ENCODE assay signal across 16 cellular contexts in genomic region chr2:237431372-237431771, GRCh38. TPM values are rescaled to one million over a fixed set of nuclear protein-coding genes. Genes with fewer than 3 reads are reported as not detected.
DNase-seq lines count a peak whose midpoint lies in the region; ATAC-seq, FAIRE-seq and TF ChIP-seq lines count a peak whose summit lies in the region.
"Had no signal": no experiment of that assay in that cellular context is flagged by ENCODE, and none has a peak within 500 bp of the region (broad histone marks: within the 10 kb centered on the region; RNA-seq: fewer than 3 reads in every experiment).

No MANE protein-coding gene starts in this region.

- FAIRE-seq in keratinocyte (lab: Jason Lieb, UNC) = peak; percentile 71
- FAIRE-seq: GM18507 had no signal

- no peak for DNase-seq in CD4-positive, CD25-positive, alpha-beta regulatory T cell
- no peak for DNase-seq in keratinocyte (ENCODE audit: low read depth, low spot score)
- DNase-seq in middle frontal gyrus (ENCODE audit: extremely low spot score, low spot score) = no peak
- no peak for DNase-seq in DMS 273 (lab: John Stamatoyannopoulos, UW; ENCODE audit: unreplicated experiment)
- DNase-seq: DMS153, gastrocnemius medialis, left colon, NCI-H1092, nucleus accumbens, SJCRH30, stomach had no signal

- H3K27ac ChIP-seq in CD4-positive, CD25-positive, alpha-beta regulatory T cell (ENCODE audit: insufficient read depth, low read length, poor library complexity, severe bottlenecking) = no peak overlapping the region
- H3K27ac ChIP-seq in keratinocyte (ENCODE audit: control insufficient read depth, insufficient read depth, low read length) = peak overlapping the region; percentile 62
- H3K27ac ChIP-seq: gastrocnemius medialis, SJCRH30, stomach had no signal

- H3K9ac ChIP-seq in keratinocyte (ENCODE audit: control insufficient read depth, extremely low read depth, insufficient read depth, low read length) = no peak overlapping the region

- H2AFZ ChIP-seq in keratinocyte (ENCODE audit: control insufficient read depth, low read length) = no peak overlapping the region

- no peaks in the 10 kb centered on the region for H3K9me1 ChIP-seq in keratinocyte (ENCODE audit: control insufficient read depth, extremely low read depth, insufficient read depth, low read length)

- no peak overlapping the region for H3K4me3 ChIP-seq in CD4-positive, CD25-positive, alpha-beta regulatory T cell (ENCODE audit: low read depth, low read length)
- H3K4me3 ChIP-seq in keratinocyte (ENCODE audit: control insufficient read depth in 2 of 3, extremely low read depth in 1 of 3, insufficient read depth in 2 of 3, low read depth in 1 of 3, low read length in 3 of 3) = no peak overlapping the region
- H3K4me3 ChIP-seq: gastrocnemius medialis, SJCRH30, stomach had no signal

- H3K9me3 Mint-ChIP-seq in CD4-positive, CD25-positive, alpha-beta regulatory T cell = no peaks in the 10 kb centered on the region
- H3K9me3 Mint-ChIP-seq in activated naive CD8-positive, alpha-beta T cell (ENCODE audit: low read depth) = peaks cover 4% of the 10 kb centered on the region

- peak overlapping the region; percentile 80 to 95 (median 87) for H3K27ac Mint-ChIP-seq in CD4-positive, CD25-positive, alpha-beta regulatory T cell
- H3K27ac Mint-ChIP-seq in activated naive CD8-positive, alpha-beta T cell = peak overlapping the region; percentile 90

- peaks cover 70% of the 10 kb centered on the region for H3K4me1 ChIP-seq in CD4-positive, CD25-positive, alpha-beta regulatory T cell (ENCODE audit: control insufficient read depth, insufficient read depth, low read length, poor library complexity, severe bottlenecking)
- H3K4me1 ChIP-seq in keratinocyte (ENCODE audit: control insufficient read depth, extremely low read depth, insufficient read depth, low read length) = peaks cover 37% of the 10 kb centered on the region
- H3K4me1 ChIP-seq: SJCRH30 had no signal

- peak overlapping the region; percentile 2 to 87 (median 46) for H3K4me3 Mint-ChIP-seq in CD4-positive, CD25-positive, alpha-beta regulatory T cell
- peak overlapping the region; percentile 87 for H3K4me3 Mint-ChIP-seq in activated naive CD8-positive, alpha-beta T cell

- dilution Hi-C loops in keratinocyte (cut with MboI; ENCODE audit: extremely low pct_ligation_motif_present, low sequenced_read_pairs) = no loop called here

- H3K27me3 ChIP-seq in CD4-positive, CD25-positive, alpha-beta regulatory T cell (ENCODE audit: control insufficient read depth, insufficient read depth, low read length) = no peaks in the 10 kb centered on the region
- H3K27me3 ChIP-seq in keratinocyte (ENCODE audit: control insufficient read depth, extremely low read depth, insufficient read depth, low read length) = no peaks in the 10 kb centered on the region
- H3K27me3 ChIP-seq: gastrocnemius medialis had no signal

- no peaks in the 10 kb centered on the region for H3K79me2 ChIP-seq in keratinocyte (ENCODE audit: control insufficient read depth, insufficient read depth, low read length)

- H3K4me2 ChIP-seq in keratinocyte (ENCODE audit: control insufficient read depth, extremely low read depth, insufficient read depth, low read depth, low read length) = peak overlapping the region; percentile 32

- H3K9me3 ChIP-seq in CD4-positive, CD25-positive, alpha-beta regulatory T cell (ENCODE audit: control insufficient read depth in 2 of 2, low read length in 2 of 2) = no peaks in the 10 kb centered on the region
- no peaks in the 10 kb centered on the region for H3K9me3 ChIP-seq in keratinocyte (ENCODE audit: control insufficient read depth, low read depth, low read length)
- H3K9me3 ChIP-seq: gastrocnemius medialis, SJCRH30, stomach had no signal

- no peaks in the 10 kb centered on the region for H3K27me3 Mint-ChIP-seq in CD4-positive, CD25-positive, alpha-beta regulatory T cell
- no peaks in the 10 kb centered on the region for H3K27me3 Mint-ChIP-seq in activated naive CD8-positive, alpha-beta T cell

- no peaks in the 10 kb centered on the region for H4K20me1 ChIP-seq in keratinocyte (ENCODE audit: control insufficient read depth, extremely low read depth, insufficient read depth, low read length)

- H3K36me3 Mint-ChIP-seq in CD4-positive, CD25-positive, alpha-beta regulatory T cell = peaks cover 5% of the 10 kb centered on the region
- no peaks in the 10 kb centered on the region for H3K36me3 Mint-ChIP-seq in activated naive CD8-positive, alpha-beta T cell

- no peak for TF ChIP-seq CTCF in keratinocyte (optimal IDR thresholded peaks at IDR 0.05 in 1 of 3, IDR thresholded peaks at IDR 0.05 in 1 of 3, conservative IDR thresholded peaks at IDR 0.05 in 1 of 3; ENCODE audit: extremely low read depth in 1 of 3, insufficient read depth in 2 of 3, low read length in 3 of 3)

- no peaks in the 10 kb centered on the region for H3K36me3 ChIP-seq in CD4-positive, CD25-positive, alpha-beta regulatory T cell (ENCODE audit: control insufficient read depth, insufficient read depth, low read length)
- no peaks in the 10 kb centered on the region for H3K36me3 ChIP-seq in keratinocyte (ENCODE audit: control insufficient read depth in 2 of 2, extremely low read depth in 1 of 2, insufficient read depth in 2 of 2, low read length in 2 of 2)
- H3K36me3 ChIP-seq: gastrocnemius medialis, SJCRH30, stomach had no signal

- no peak for ATAC-seq in CD4-positive, CD25-positive, alpha-beta regulatory T cell (ENCODE audit: low read depth in 2 of 2)
- ATAC-seq in GM19351 (IDR thresholded peaks at IDR 0.05; ENCODE audit: unreplicated experiment) (peak; percentile 36), HG02588 (IDR thresholded peaks at IDR 0.05; ENCODE audit: unreplicated experiment) (no peak), HG03521 (IDR thresholded peaks at IDR 0.05; ENCODE audit: unreplicated experiment) (no peak)
- ATAC-seq: gastrocnemius medialis, left colon had no signal

- H3K4me1 Mint-ChIP-seq in CD4-positive, CD25-positive, alpha-beta regulatory T cell = peaks cover 29 to 92% (median 74%) of the 10 kb centered on the region in 4 donors
- peaks cover 97% of the 10 kb centered on the region for H3K4me1 Mint-ChIP-seq in activated naive CD8-positive, alpha-beta T cell (ENCODE audit: low read depth)

RNA-seq across cellular contexts. Expression of gene COL6A3, which starts 17.4 kb away (rescaled TPM):
- total RNA-seq in CD4-positive, CD25-positive, alpha-beta regulatory T cell = 3.4 TPM
- polyA plus RNA-seq in CD4-positive, CD25-positive, alpha-beta regulatory T cell = 1 to 10 TPM in 1 of 4 donors, under 1 TPM in 3; 0.18 to 1.5 (median 0.69) TPM
- 0.01 TPM in 1 of 3 replicates, not detected in the others for polyA plus RNA-seq in keratinocyte
- not detected for polyA plus RNA-seq in keratinocyte (2011; ENCODE audit: low read depth)
- polyA plus RNA-seq in keratinocyte (2011; cell fraction: cytosol; rRNA removed) = 0.01 TPM in 2 replicates
- polyA plus RNA-seq in keratinocyte (2011; cell fraction: nucleus; rRNA removed) = 0.01 TPM in 1 of 2 replicates, not detected in the other
- polyA plus RNA-seq in keratinocyte (2012; ENCODE audit: low replicate concordance) = 0.02 TPM in 1 of 2 replicates, not detected in the other
- polyA minus RNA-seq in keratinocyte = 1.9 TPM in 1 of 3 replicates, not detected in the others
- polyA minus RNA-seq in keratinocyte (2011; cell fraction: cytosol; rRNA and poly(A)+ RNA removed) = not detected
- polyA minus RNA-seq in keratinocyte (2011; cell fraction: nucleus; rRNA and poly(A)+ RNA removed) = not detected in 2 replicates

RNA-seq across cellular contexts. Expression of gene MLPH, which starts 55.7 kb away (rescaled TPM):
- 0.47 TPM for total RNA-seq in CD4-positive, CD25-positive, alpha-beta regulatory T cell
- polyA plus RNA-seq in CD4-positive, CD25-positive, alpha-beta regulatory T cell = not detected
- 0.67 to 1.8 TPM (median 1.0 TPM) in 3 replicates for polyA plus RNA-seq in keratinocyte
- 3.4 TPM for polyA plus RNA-seq in keratinocyte (2011; ENCODE audit: low read depth)
- polyA plus RNA-seq in keratinocyte (2011; cell fraction: cytosol; rRNA removed) = 0.67 and 0.70 TPM in 2 replicates
- 2.4 and 2.5 TPM in 2 replicates for polyA plus RNA-seq in keratinocyte (2011; cell fraction: nucleus; rRNA removed)
- 0.83 and 5.8 TPM in 2 replicates for polyA plus RNA-seq in keratinocyte (2012; ENCODE audit: low replicate concordance)
- 1.9 to 3.7 TPM (median 3.0 TPM) in 3 replicates for polyA minus RNA-seq in keratinocyte
- 3.5 TPM for polyA minus RNA-seq in keratinocyte (2011; cell fraction: cytosol; rRNA and poly(A)+ RNA removed)
- polyA minus RNA-seq in keratinocyte (2011; cell fraction: nucleus; rRNA and poly(A)+ RNA removed) = 1.3 and 1.6 TPM in 2 replicates
